Comparison of ENCODE assay signal across 15 cellular contexts in genomic region chrX:46582964-46583363, GRCh38. TPM values are rescaled to one million over a fixed set of nuclear protein-coding genes. Genes with fewer than 3 reads are reported as not detected.
DNase-seq lines count a peak whose midpoint lies in the region; ATAC-seq and TF ChIP-seq lines count a peak whose summit lies in the region.
"Had no signal": no experiment of that assay in that cellular context is flagged by ENCODE, and none has a peak within 500 bp of the region (broad histone marks: within the 10 kb centered on the region; RNA-seq: fewer than 3 reads in every experiment).

No MANE protein-coding gene starts in this region.

- peaks cover 56 to 75% (median 70%) of the 10 kb centered on the region in 10 experiments for H3K4me1 ChIP-seq in BLaER1 treated with 17β-estradiol and CSF1 and Interleukin-3, amounts not matched to agents 10 nM and 100 nM
- H3K4me1 ChIP-seq in SJCRH30: peaks cover 3% of the 10 kb centered on the region; the same call in 1 of the 2 replicates
- H3K4me1 ChIP-seq in esophagus squamous epithelium: peaks cover 0 to 53% (median 15%) of the 10 kb centered on the region in 3 donors
- H3K4me1 ChIP-seq in osteoblast (ENCODE audit: insufficient read depth, low read length): peaks cover 34% of the 10 kb centered on the region

- H4K20me1 ChIP-seq in BLaER1 treated with 17β-estradiol and CSF1 and Interleukin-3, amounts not matched to agents 10 nM and 100 nM: no peaks in the 10 kb centered on the region
- H4K20me1 ChIP-seq in osteoblast (ENCODE audit: insufficient read depth, low read length): no peaks in the 10 kb centered on the region

- H3K27ac ChIP-seq in BLaER1 treated with 17β-estradiol and CSF1 and Interleukin-3, amounts not matched to agents 10 nM and 100 nM: peak overlapping the region in 3 of 11 experiments; percentile 4 to 28 (median 7); a peak in 4 of 22 replicates
- H3K27ac ChIP-seq in SJCRH30 (peak overlapping the region; percentile 80), esophagus squamous epithelium (peak overlapping the region in 3 of 4 donors; percentile 65 to 73 (median 66)), osteoblast (ENCODE audit: low read depth, low read length) (peak overlapping the region; percentile 93)
- H3K27ac ChIP-seq: cardiac muscle cell had no signal

- peaks cover 0 to 16% (median 0%) of the 10 kb centered on the region in 11 experiments; a peak in 5 of 22 replicates for H3K36me3 ChIP-seq in BLaER1 treated with 17β-estradiol and CSF1 and Interleukin-3, amounts not matched to agents 10 nM and 100 nM
- no peaks in the 10 kb centered on the region for H3K36me3 ChIP-seq in SJCRH30
- H3K36me3 ChIP-seq in esophagus squamous epithelium: no peaks in the 10 kb centered on the region
- no peaks in the 10 kb centered on the region for H3K36me3 ChIP-seq in osteoblast (ENCODE audit: insufficient read depth, low read length)
- H3K36me3 ChIP-seq: cardiac muscle cell had no signal

- H2AFZ ChIP-seq in osteoblast (ENCODE audit: low read length): no peak overlapping the region

- TF ChIP-seq CTCF in esophagus squamous epithelium (IDR thresholded peaks at IDR 0.05) (no peak), osteoblast (IDR thresholded peaks at IDR 0.05; ENCODE audit: extremely low read depth, low read depth, low read length) (no peak)

- DNase-seq in SJCRH30: peak; percentile 8 to 23
- no peak for DNase-seq in esophagus squamous epithelium (lab: John Stamatoyannopoulos, UW)
- DNase-seq in osteoblast (ENCODE audit: insufficient read length, low spot score, missing footprints): no peak
- no peak for DNase-seq in activated CD8-positive, alpha-beta memory T cell treated with anti-CD3 and anti-CD28 coated beads, Interleukin-2, amount 50 U/mL, for 4 hours
- DNase-seq in T1000 (lab: John Stamatoyannopoulos, UW): no peak
- no peak for DNase-seq in NCI-H2029 (lab: John Stamatoyannopoulos, UW)
- DNase-seq: activated CD4-positive, alpha-beta T cell treated with anti-CD3 and anti-CD28 coated beads for 48 hours; DMS53; islet precursor cell; stimulated activated naive CD4-positive, alpha-beta T cell treated with Interleukin-2 at 50 U/mL for 16 hours had no signal

- TF ChIP-seq POLR2A in esophagus squamous epithelium (IDR thresholded peaks at IDR 0.05): no peak

- H3K27me3 ChIP-seq in BLaER1 treated with 17β-estradiol and CSF1 and Interleukin-3, amounts not matched to agents 10 nM and 100 nM: no peaks in the 10 kb centered on the region
- H3K27me3 ChIP-seq in SJCRH30 (no peaks in the 10 kb centered on the region), esophagus squamous epithelium (no peaks in the 10 kb centered on the region), osteoblast (ENCODE audit: insufficient read depth, low read length) (no peaks in the 10 kb centered on the region)
- H3K27me3 ChIP-seq: cardiac muscle cell had no signal

- intact Hi-C loops in esophagus squamous epithelium (cut with DNase I): no loop called here

- 0 to 16% methylated on average over 1 of the region's 1 CpG for WGBS in esophagus squamous epithelium, 2 donors

- peak overlapping the region in 10 of 11 experiments; percentile 16 to 85 (median 36); a peak in 20 of 22 replicates for H3K4me2 ChIP-seq in BLaER1 treated with 17β-estradiol and CSF1 and Interleukin-3, amounts not matched to agents 10 nM and 100 nM
- peak overlapping the region; percentile 60 for H3K4me2 ChIP-seq in osteoblast (ENCODE audit: insufficient read depth, low read length)

- no peak overlapping the region for H3K4me3 ChIP-seq in BLaER1 treated with 17β-estradiol and CSF1 and Interleukin-3, amounts not matched to agents 10 nM and 100 nM
- H3K4me3 ChIP-seq in SJCRH30 (peak overlapping the region; percentile 38), esophagus squamous epithelium (no peak overlapping the region), osteoblast (ENCODE audit: insufficient read depth, low read length) (no peak overlapping the region)
- H3K4me3 ChIP-seq: cardiac muscle cell, skin epidermis had no signal

- no peak for ATAC-seq in HG03457 (IDR thresholded peaks at IDR 0.05; ENCODE audit: unreplicated experiment)
- ATAC-seq: Panc1 had no signal

- H3K9ac ChIP-seq in BLaER1 treated with 17β-estradiol and CSF1 and Interleukin-3, amounts not matched to agents 10 nM and 100 nM: peak overlapping the region in 2 of 11 experiments; percentile 0 to 23; a peak in 2 of 22 replicates

- H3K79me2 ChIP-seq in osteoblast (ENCODE audit: insufficient read depth, low read length): peaks cover 34% of the 10 kb centered on the region

- H3K9me3 ChIP-seq in BLaER1 treated with 17β-estradiol and CSF1 and Interleukin-3, amounts not matched to agents 10 nM and 100 nM (replicated peaks in 1 of 11): peaks cover 0 to 7% (median 0%) of the 10 kb centered on the region in 11 experiments; a peak in 3 of 22 replicates
- H3K9me3 ChIP-seq in SJCRH30 (replicated peaks) (no peaks in the 10 kb centered on the region), esophagus squamous epithelium (no peaks in the 10 kb centered on the region), osteoblast (ENCODE audit: low read depth, low read length) (no peaks in the 10 kb centered on the region)

RNA-seq across cellular contexts. Expression of gene CHST7, which starts 9.4 kb away (rescaled TPM):
- total RNA-seq in SJCRH30 (2014; rRNA removed; shearing (Covaris generic)): 3.4 and 3.6 TPM in 2 replicates
- total RNA-seq in esophagus squamous epithelium (10 to 100 TPM in 1 of 4 donors, 1 to 10 TPM in 3; 1.2 to 11.8 (median 3.9) TPM), osteoblast (6.5 and 8.0 TPM in 2 replicates)

RNA-seq across cellular contexts. Expression of gene ZNF674, which starts 37.7 kb away (rescaled TPM):
- total RNA-seq in SJCRH30 (2014; rRNA removed; shearing (Covaris generic)): 1.7 and 3.3 TPM in 2 replicates
- 1 to 10 TPM; 1.5 to 2.8 (median 2.4) TPM for total RNA-seq in esophagus squamous epithelium
- 4.7 and 5.6 TPM in 2 replicates for total RNA-seq in osteoblast

Comparison
In these comparisons a context has a peak if more than half of its experiments do, and no peak if none do; other contexts are left out.
1. DNase-seq: peak in SJCRH30 (2 of 2); none in esophagus squamous epithelium (single experiment), osteoblast (single experiment), activated CD8-positive, alpha-beta memory T cell treated with anti-CD3 and anti-CD28 coated beads, Interleukin-2, amount 50 U/mL, for 4 hours (single experiment), T1000 (single experiment) and NCI-H2029 (single experiment).